ENCODE assay signal across 8 cellular contexts in genomic region chr14:23469906-23470403, GRCh38. TPM values are rescaled to one million over a fixed set of nuclear protein-coding genes. Genes with fewer than 3 reads are reported as not detected.
A peak's percentile ranks its signal among the peaks of the same experiment; 100 is the strongest.
DNase-seq lines count a peak whose midpoint lies in the region; ATAC-seq, FAIRE-seq and TF ChIP-seq lines count a peak whose summit lies in the region.

No MANE protein-coding gene starts in this region.

- TF ChIP-seq CTCF in epithelial cell of esophagus (IDR thresholded peaks at IDR 0.05; ENCODE audit: insufficient read depth, low read depth, low read length, missing control alignments) (no peak), psoas muscle (IDR thresholded peaks at IDR 0.05) (no peak), nephron progenitor cell (IDR thresholded peaks at IDR 0.05) (no peak)

- peak overlapping the region; percentile 89 for H3K27ac ChIP-seq in psoas muscle

- ATAC-seq in psoas muscle = peak; percentile 0 to 23 (median 12)

- peaks cover 24% of the 10 kb centered on the region for H3K36me3 Mint-ChIP-seq in nephron progenitor cell (ENCODE audit: low read depth)

- H3K27ac Mint-ChIP-seq in nephron progenitor cell = no peak overlapping the region

- no peak overlapping the region for H3K4me3 Mint-ChIP-seq in nephron progenitor cell

- no peaks in the 10 kb centered on the region for H3K9me3 Mint-ChIP-seq in nephron progenitor cell

- FAIRE-seq in GM19239 (lab: Jason Lieb, UNC) = peak; percentile 35

- no peaks in the 10 kb centered on the region for H3K9me3 ChIP-seq in psoas muscle

- H3K27me3 Mint-ChIP-seq in nephron progenitor cell (ENCODE audit: low read depth, poor library complexity) = peaks cover 9% of the 10 kb centered on the region

- H3K4me3 ChIP-seq in Jurkat, Clone E6-1 (ENCODE audit: low read length) = peak overlapping the region; percentile 85
- peak overlapping the region; percentile 98 for H3K4me3 ChIP-seq in epithelial cell of esophagus (ENCODE audit: low read length)
- H3K4me3 ChIP-seq in psoas muscle = peak overlapping the region; percentile 86

- H3K4me1 Mint-ChIP-seq in nephron progenitor cell = no peaks in the 10 kb centered on the region

- intact Hi-C loops in psoas muscle (cut with DNase I) = loop anchor here in 1 of 2 donors (5.0 kb wide), 1 partner anchor 148 kb away; the partner anchor contains the start of gene PABPN1

- 1 to 2% (median 1%) methylated on average over 11 of the region's 11 CpGs for WGBS in psoas muscle, 3 donors

- DNase-seq in GM19239 (ENCODE audit: insufficient read length, low spot score) (no peak), epithelial cell of esophagus (ENCODE audit: low read depth) (no peak), psoas muscle (no peak), COLO829 (ENCODE audit: low spot score) (no peak), nephron progenitor cell (no peak), GM19238 (ENCODE audit: insufficient read length, low spot score) (no peak), NCI-H2081 treated with DMSO at 0.1 percent for 48 hours (lab: John Stamatoyannopoulos, UW) (no peak)
- DNase-seq in Jurkat, Clone E6-1 (ENCODE audit: low read depth, low spot score) = no peak

- no peaks in the 10 kb centered on the region for H3K27me3 ChIP-seq in psoas muscle (ENCODE audit: insufficient read depth in 3 of 3, low read length in 2 of 3)

- H3K4me1 ChIP-seq in psoas muscle = peaks cover 10% of the 10 kb centered on the region

- peaks cover 2 to 47% of the 10 kb centered on the region in 2 donors for H3K36me3 ChIP-seq in psoas muscle (ENCODE audit: insufficient read depth in 1 of 2, low read depth in 1 of 2)

RNA-seq across cellular contexts. Expression of gene NGDN, which starts 0.5 kb away (rescaled TPM):
- 104 TPM for polyA plus RNA-seq in Jurkat, Clone E6-1 (2012; ENCODE audit: insufficient read depth, insufficient read length)
- total RNA-seq in psoas muscle = 10 to 100 TPM; 20.3 to 49.9 (median 30.1) TPM
- polyA plus RNA-seq in psoas muscle = 10 to 100 TPM; 60.7 to 91.1 (median 90.1) TPM

RNA-seq across cellular contexts. Expression of gene MYH7, which starts 34.5 kb away (rescaled TPM):
- polyA plus RNA-seq in Jurkat, Clone E6-1 (2012; ENCODE audit: insufficient read depth, insufficient read length) = not detected
- over 10,000 TPM in 1 of 4 donors, 1,000 to 10,000 TPM in 3; 4,588 to 15,830 (median 8,724) TPM for total RNA-seq in psoas muscle
- polyA plus RNA-seq in psoas muscle = 1,000 to 10,000 TPM; 1,035 to 2,043 (median 1,534) TPM
